9 cellular contexts compared by ENCODE assay signal in genomic region chr15:31605467-31605931, GRCh38.
DNase-seq lines count a peak whose midpoint lies in the region; ATAC-seq, FAIRE-seq and TF ChIP-seq lines count a peak whose summit lies in the region.
"Had no signal": no experiment of that assay in that cellular context is flagged by ENCODE, and none has a peak within 500 bp of the region (broad histone marks: within the 10 kb centered on the region; RNA-seq: fewer than 3 reads in every experiment).

No MANE protein-coding gene starts in this region.

- peak; percentile 37 to 57 for TF ChIP-seq RAD21 in H1 (IDR thresholded peaks at IDR 0.05 in 1 of 2, conservative IDR thresholded peaks at IDR 0.05 in 1 of 2; ENCODE audit: low read depth in 2 of 2, low read length in 2 of 2)

- peak; percentile 68 for DNase-seq in EL
- peak; percentile 58 for DNase-seq in MV-4-11 (lab: John Stamatoyannopoulos, UW)
- peak in 1 of 2 experiments; percentile 74 for DNase-seq in H1 (ENCODE audit: low read depth in 1 of 2, low spot score in 2 of 2)
- no peak for DNase-seq in mucosa of descending colon
- no peak for DNase-seq in activated gamma-delta T cell treated with Interleukin-2 at 50 U/mL for 16 hours
- DNase-seq in putamen (ENCODE audit: low spot score), result no peak
- DNase-seq: pancreas had no signal

- H4K8ac ChIP-seq in H1 (ENCODE audit: extremely low read depth, insufficient read depth, low read length), result no peak overlapping the region

- no peak overlapping the region for H3K4me3 ChIP-seq in H1 (ENCODE audit: extremely low read depth in 1 of 4, insufficient read depth in 2 of 4, low read depth in 3 of 4, low read length in 4 of 4)
- H3K4me3 ChIP-seq in mucosa of descending colon, result no peak overlapping the region
- H3K4me3 ChIP-seq: pancreas had no signal

- no peaks in the 10 kb centered on the region for H3K36me3 ChIP-seq in H1 (ENCODE audit: control insufficient read depth in 2 of 4, insufficient read depth in 4 of 4, low read length in 3 of 4)
- H3K36me3 ChIP-seq in mucosa of descending colon (ENCODE audit: low read depth), result no peaks in the 10 kb centered on the region
- H3K36me3 ChIP-seq: pancreas had no signal

- no peak overlapping the region for H3K27ac ChIP-seq in H1 (ENCODE audit: low read depth, low read length)
- H3K27ac ChIP-seq: pancreas had no signal

- H3K56ac ChIP-seq in H1 (replicated peaks; ENCODE audit: insufficient read length, low read depth, low read length), result no peak overlapping the region

- no peak overlapping the region for H4K5ac ChIP-seq in H1 (ENCODE audit: insufficient read length, low read depth, low read length)

- ATAC-seq in mucosa of descending colon, result peak; percentile 13
- no peak for ATAC-seq in GM18520 (IDR thresholded peaks at IDR 0.05; ENCODE audit: unreplicated experiment)
- no peak for ATAC-seq in GM19035 (IDR thresholded peaks at IDR 0.05; ENCODE audit: unreplicated experiment)

- H3K23ac ChIP-seq in H1 (ENCODE audit: insufficient read length), result no peak overlapping the region

- intact Hi-C loops in mucosa of descending colon (cut with DNase I, micrococcal nuclease), result no loop called here

- peaks cover 0 to 4% (median 3%) of the 10 kb centered on the region in 4 experiments; a peak in 4 of 7 replicates for H3K4me1 ChIP-seq in H1 (replicated peaks in 1 of 4; ENCODE audit: control insufficient read depth in 3 of 4, insufficient read depth in 4 of 4, low read length in 3 of 4)
- no peaks in the 10 kb centered on the region for H3K4me1 ChIP-seq in mucosa of descending colon (ENCODE audit: low read depth)
- H3K4me1 ChIP-seq: pancreas had no signal

- no peak for TF ChIP-seq POLR2A in H1 (IDR thresholded peaks at IDR 0.05; ENCODE audit: control extremely low read depth in 1 of 2, low read depth in 2 of 2, low read length in 2 of 2)

- peak; percentile 19 for FAIRE-seq in H1 (lab: Jason Lieb, UNC)
- FAIRE-seq: pancreas had no signal

- no peak overlapping the region for H2BK5ac ChIP-seq in H1 (ENCODE audit: low read depth, low read length)

- H3K9me3 ChIP-seq in H1 (ENCODE audit: insufficient read depth in 2 of 2, low read depth in 1 of 2, low read length in 1 of 2), result no peaks in the 10 kb centered on the region; a peak in 1 of 4 replicates
- no peaks in the 10 kb centered on the region for H3K9me3 ChIP-seq in mucosa of descending colon
- H3K9me3 ChIP-seq: pancreas had no signal

- H3K18ac ChIP-seq in H1 (ENCODE audit: extremely low read depth, low read length), result no peak overlapping the region

- H3K27me3 ChIP-seq in H1 (replicated peaks in 1 of 4; ENCODE audit: control insufficient read depth in 3 of 4, extremely low read depth in 1 of 4, insufficient read depth in 3 of 4, low read length in 3 of 4), result no peaks in the 10 kb centered on the region
- H3K27me3 ChIP-seq: pancreas had no signal

- no peak overlapping the region for H3K4me2 ChIP-seq in H1 (ENCODE audit: insufficient read depth in 1 of 2, low read depth in 2 of 2, low read length in 2 of 2)

- no peak for TF ChIP-seq EP300 in H1 (IDR thresholded peaks at IDR 0.05; ENCODE audit: borderline replicate concordance in 1 of 2, low read depth in 2 of 2, low read length in 2 of 2)

- no peaks in the 10 kb centered on the region for H3K79me2 ChIP-seq in H1 (ENCODE audit: control insufficient read depth in 1 of 2, insufficient read depth in 2 of 2, low read length in 2 of 2)

- CTCF ChIA-PET in H1 (lab: Charles Lee; ENCODE audit: partially characterized antibody), result interaction anchor here (0.7 to 2.0 kb wide), 13 partner anchors 10 to 341 kb away, joined by 3 to 9 read pairs (median 3); no protein-coding TSS in a partner anchor

- no peak overlapping the region for H3K14ac ChIP-seq in H1 (ENCODE audit: insufficient read length)

- H4K91ac ChIP-seq in H1 (replicated peaks; ENCODE audit: insufficient read length, low read length), result no peak overlapping the region

- no peak overlapping the region for H3K9ac ChIP-seq in H1 (replicated peaks in 1 of 4; ENCODE audit: extremely low read depth in 1 of 4, low read depth in 3 of 4, low read length in 3 of 4)

- H2AFZ ChIP-seq in H1 (ENCODE audit: low read length), result no peak overlapping the region

- no peaks in the 10 kb centered on the region for H3K79me1 ChIP-seq in H1 (ENCODE audit: low read depth, low read length)

- 66% methylated on average over 9 of the region's 9 CpGs; no CpG with 5 or more reads in 1 of the 2 experiments for WGBS in H1 (ENCODE audit: extremely low coverage in 1 of 2, insufficient coverage in 1 of 2, insufficient read length in 1 of 2, insufficient replicate concordance in 2 of 2, low coverage in 1 of 2, low lambda C conversion rate in 2 of 2, missing lambda C conversion rate in 1 of 2), 2 experiments

- H2BK20ac ChIP-seq in H1 (ENCODE audit: low read length), result no peak overlapping the region

- no peak overlapping the region for H2BK12ac ChIP-seq in H1 (ENCODE audit: low read depth, low read length)

- no peak overlapping the region for H2AK5ac ChIP-seq in H1 (ENCODE audit: low read depth, low read length)

- no peaks in the 10 kb centered on the region for H3K23me2 ChIP-seq in H1 (ENCODE audit: low read depth, low read length)

- TF ChIP-seq CTCF in H1 (IDR thresholded peaks at IDR 0.05; ENCODE audit: control extremely low read depth in 1 of 3, insufficient read depth in 1 of 3, low read depth in 1 of 3, low read length in 3 of 3), result peak; percentile 50 to 74 (median 69)
- TF ChIP-seq CTCF in mucosa of descending colon (IDR thresholded peaks at IDR 0.05), result no peak

- POLR2A ChIA-PET in H1 (lab: Charles Lee; ENCODE audit: partially characterized antibody), result no interaction called here

- no peak overlapping the region for H2BK15ac ChIP-seq in H1 (ENCODE audit: low read length)

- H2BK120ac ChIP-seq in H1 (replicated peaks; ENCODE audit: low read depth, low read length), result no peak overlapping the region

- H4K20me1 ChIP-seq in H1 (replicated peaks in 1 of 2; ENCODE audit: control insufficient read depth in 1 of 2, insufficient read depth in 2 of 2, low read length in 2 of 2), result no peaks in the 10 kb centered on the region

- H3K4ac ChIP-seq in H1 (replicated peaks; ENCODE audit: insufficient read length, low read depth, low read length), result no peak overlapping the region

TF ChIP-seq in H1, 55 proteins besides CTCF, POLR2A, EP300 and RAD21:
- TF ChIP-seq KDM1A (IDR thresholded peaks at IDR 0.05; ENCODE audit: borderline replicate concordance, low read length), result no peak
- no peak for TF ChIP-seq RFX5 (IDR thresholded peaks at IDR 0.05; ENCODE audit: borderline replicate concordance, low read depth, low read length)
- TF ChIP-seq CBX8 (IDR thresholded peaks at IDR 0.05; ENCODE audit: borderline replicate concordance, low read depth, low read length), result no peak
- no peak for TF ChIP-seq CREB1 (IDR thresholded peaks at IDR 0.05)
- TF ChIP-seq TCF12 (IDR thresholded peaks at IDR 0.05; ENCODE audit: low read depth, low read length), result no peak
- TF ChIP-seq RXRA (IDR thresholded peaks at IDR 0.05; ENCODE audit: insufficient read depth, low read depth, low read length), result no peak
- no peak for TF ChIP-seq SP1 (IDR thresholded peaks at IDR 0.05; ENCODE audit: low read depth, low read length)
- no peak for TF ChIP-seq SIRT6 (IDR thresholded peaks at IDR 0.05; ENCODE audit: low read length)
- no peak for TF ChIP-seq BACH1 (IDR thresholded peaks at IDR 0.05; ENCODE audit: low read length)
- no peak for TF ChIP-seq MAX (IDR thresholded peaks at IDR 0.05)
- TF ChIP-seq SUZ12 (IDR thresholded peaks at IDR 0.05; ENCODE audit: low read length), result no peak
- no peak for TF ChIP-seq SRF (IDR thresholded peaks at IDR 0.05; ENCODE audit: low read depth, low read length)
- no peak for TF ChIP-seq NANOG (IDR thresholded peaks at IDR 0.05; ENCODE audit: insufficient read depth, low read depth, low read length, poor library complexity, severe bottlenecking)
- TF ChIP-seq BCL11A (IDR thresholded peaks at IDR 0.05; ENCODE audit: low read depth in 2 of 2, low read length in 2 of 2), result no peak
- TF ChIP-seq ZNF274 (IDR thresholded peaks at IDR 0.05; ENCODE audit: borderline replicate concordance, extremely low read depth, low read length), result no peak
- no peak for TF ChIP-seq JUN (IDR thresholded peaks at IDR 0.05; ENCODE audit: low read depth, low read length)
- no peak for TF ChIP-seq PHF8 (conservative IDR thresholded peaks at IDR 0.05; ENCODE audit: low read depth, low read length)
- TF ChIP-seq TEAD4 (IDR thresholded peaks at IDR 0.05; ENCODE audit: low read depth, low read length), result no peak

Comparison
In these comparisons a context has a peak if more than half of its experiments do, and no peak if none do; other contexts are left out.
1. DNase-seq: peak in EL (single experiment) and MV-4-11 (single experiment); none in mucosa of descending colon (0 of 3), activated gamma-delta T cell treated with Interleukin-2 at 50 U/mL for 16 hours (single experiment) and putamen (single experiment).